Comparison of ENCODE assay signal across 9 cellular contexts in genomic region chr15:74653426-74654082, GRCh38. TPM values are rescaled to one million over a fixed set of nuclear protein-coding genes. Genes with fewer than 3 reads are reported as not detected.
A peak's percentile ranks its signal among the peaks of the same experiment; 100 is the strongest.
DNase-seq lines count a peak whose midpoint lies in the region; ATAC-seq and TF ChIP-seq lines count a peak whose summit lies in the region.
"Had no signal": no experiment of that assay in that cellular context is flagged by ENCODE, and none has a peak within 500 bp of the region (broad histone marks: within the 10 kb centered on the region; RNA-seq: fewer than 3 reads in every experiment).

No MANE protein-coding gene starts in this region.

- DNase-seq in GM04504 (ENCODE audit: low read depth): peak; percentile 74
- DNase-seq in RWPE1 (ENCODE audit: low spot score): peak; percentile 59
- peak; percentile 86 for DNase-seq in fibroblast of mammary gland (ENCODE audit: low read depth)
- DNase-seq in renal cortical epithelial cell (ENCODE audit: low read depth): peak; percentile 87
- no peak for DNase-seq in NCI-H510A treated with DMSO at 0.1 percent for 48 hours (lab: John Stamatoyannopoulos, UW)
- DNase-seq in activated effector memory CD4-positive, alpha-beta T cell treated with Interleukin-2 at 50 U/mL for 16 hours: no peak
- no peak for DNase-seq in activated effector memory CD4-positive, alpha-beta T cell treated with anti-CD3 and anti-CD28 coated beads, Interleukin-2, amount 50 U/mL, for 16 hours
- DNase-seq: activated CD8-positive, alpha-beta T cell treated with anti-CD3 and anti-CD28 coated beads, Interleukin-2, amount 10 ng/mL, durations not matched to agents 7 days and 5 days had no signal

- ATAC-seq in HG03159 (IDR thresholded peaks at IDR 0.05; ENCODE audit: unreplicated experiment): no peak
- ATAC-seq: activated CD8-positive, alpha-beta T cell treated with anti-CD3 and anti-CD28 coated beads, Interleukin-2, amount 10 ng/mL, durations not matched to agents 7 days and 5 days had no signal

- H3K27ac ChIP-seq in RWPE1: peak overlapping the region; percentile 59

- no peak overlapping the region for H3K4me3 ChIP-seq in fibroblast of mammary gland (ENCODE audit: control insufficient read depth, low read depth, low read length)

- POLR2A ChIA-PET in RWPE1 (lab: Yijun Ruan, JAX; ENCODE audit: low non-redundant PET): no interaction called here

- CTCF ChIA-PET in RWPE1 (lab: Yijun Ruan, JAX): interaction anchor here (0.6 to 1.0 kb wide), 4 partner anchors 9 to 98 kb away, joined by 3 to 5 read pairs (median 4); no protein-coding TSS in a partner anchor

- no peak for TF ChIP-seq CTCF in RWPE1 (conservative IDR thresholded peaks at IDR 0.05; ENCODE audit: low read depth)
- TF ChIP-seq CTCF in fibroblast of mammary gland (conservative IDR thresholded peaks at IDR 0.05; ENCODE audit: control insufficient read depth, insufficient read depth, low read depth, low read length): no peak

RNA-seq across cellular contexts. Expression of gene CLK3, which starts 37.9 kb away (rescaled TPM):
- 74.8 and 92.0 TPM in 2 replicates for total RNA-seq in renal cortical epithelial cell

RNA-seq across cellular contexts. Expression of gene EDC3, which starts 42.3 kb away (rescaled TPM):
- total RNA-seq in renal cortical epithelial cell: 5.4 and 16.5 TPM in 2 replicates

Comparison
In these comparisons a context has a peak if more than half of its experiments do, and no peak if none do; other contexts are left out.
1. DNase-seq: peak in GM04504 (single experiment), RWPE1 (single experiment), fibroblast of mammary gland (single experiment) and renal cortical epithelial cell (single experiment); none in NCI-H510A treated with DMSO at 0.1 percent for 48 hours (single experiment), activated effector memory CD4-positive, alpha-beta T cell treated with Interleukin-2 at 50 U/mL for 16 hours (single experiment) and activated effector memory CD4-positive, alpha-beta T cell treated with anti-CD3 and anti-CD28 coated beads, Interleukin-2, amount 50 U/mL, for 16 hours (single experiment).